8 cellular contexts compared by ENCODE assay signal in the genomic region with DNA sequence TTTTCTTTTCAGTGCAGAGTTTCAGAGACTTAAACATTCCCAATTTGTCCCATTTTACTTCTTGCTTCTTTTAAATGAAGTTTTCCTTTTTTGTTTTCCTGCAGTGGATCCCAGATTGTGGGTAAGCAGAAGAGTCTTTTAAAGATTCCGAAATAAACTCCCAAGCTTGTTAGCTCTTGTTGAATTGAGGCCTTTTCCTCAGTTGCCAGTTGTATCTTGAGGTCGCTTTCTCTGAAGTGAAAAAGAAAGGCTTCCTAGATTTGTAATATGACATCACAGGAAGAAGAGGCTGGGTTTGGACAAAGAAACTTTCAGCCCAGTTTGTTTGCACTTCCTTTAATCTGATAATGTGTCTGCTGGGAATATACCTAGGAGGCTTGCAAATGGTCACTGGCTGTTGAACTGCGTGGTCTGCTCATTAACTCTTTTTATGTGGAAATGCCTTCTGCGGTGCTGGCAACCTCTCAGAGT. TPM values are rescaled to one million over a fixed set of nuclear protein-coding genes. Genes with fewer than 3 reads are reported as not detected.
A peak's percentile ranks its signal among the peaks of the same experiment; 100 is the strongest.
DNase-seq lines count a peak whose midpoint lies in the region; FAIRE-seq and TF ChIP-seq lines count a peak whose summit lies in the region.

A gene with protein sequence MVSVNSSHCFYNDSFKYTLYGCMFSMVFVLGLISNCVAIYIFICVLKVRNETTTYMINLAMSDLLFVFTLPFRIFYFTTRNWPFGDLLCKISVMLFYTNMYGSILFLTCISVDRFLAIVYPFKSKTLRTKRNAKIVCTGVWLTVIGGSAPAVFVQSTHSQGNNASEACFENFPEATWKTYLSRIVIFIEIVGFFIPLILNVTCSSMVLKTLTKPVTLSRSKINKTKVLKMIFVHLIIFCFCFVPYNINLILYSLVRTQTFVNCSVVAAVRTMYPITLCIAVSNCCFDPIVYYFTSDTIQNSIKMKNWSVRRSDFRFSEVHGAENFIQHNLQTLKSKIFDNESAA (minus strand): TSS at position 233 of the 471 bp plus-strand sequence. CDS start 690 bp downstream, outside the sequence.

- H3K27me3 ChIP-seq in H1 (replicated peaks in 1 of 4; ENCODE audit: control insufficient read depth in 3 of 4, extremely low read depth in 1 of 4, insufficient read depth in 3 of 4, low read length in 3 of 4) (no peaks in the 10 kb centered on the region), mesenchymal stem cell (ENCODE audit: control insufficient read depth in 1 of 2, insufficient read depth in 1 of 2, low read length in 2 of 2) (no peaks in the 10 kb centered on the region), thymus (ENCODE audit: control insufficient read depth, insufficient read depth) (no peaks in the 10 kb centered on the region)

- H3K4me1 ChIP-seq in H1 (replicated peaks in 1 of 4; ENCODE audit: control insufficient read depth in 3 of 4, insufficient read depth in 4 of 4, low read length in 3 of 4) (peaks cover 3 to 4% (median 3%) of the 10 kb centered on the region in 4 experiments; a peak in 4 of 7 replicates), mesenchymal stem cell (ENCODE audit: control insufficient read depth, insufficient read depth, low read depth, low read length) (no peaks in the 10 kb centered on the region), thymus (ENCODE audit: control insufficient read depth, insufficient read depth, low read length) (peaks cover 3% of the 10 kb centered on the region)

- POLR2A ChIA-PET in H1 (lab: Charles Lee; ENCODE audit: partially characterized antibody) = no interaction called here

- H3K56ac ChIP-seq in H1 (replicated peaks; ENCODE audit: insufficient read length, low read depth, low read length) = no peak within 1 kb of the TSS

- H2BK20ac ChIP-seq in H1 (ENCODE audit: low read length) = no peak within 1 kb of the TSS

- no peak within 1 kb of the TSS for H4K91ac ChIP-seq in H1 (replicated peaks; ENCODE audit: insufficient read length, low read length)
- no peak within 1 kb of the TSS for H4K91ac ChIP-seq in mesenchymal stem cell (ENCODE audit: low read length)

- H3K79me2 ChIP-seq in H1 (ENCODE audit: control insufficient read depth in 1 of 2, insufficient read depth in 2 of 2, low read length in 2 of 2) = no peaks in the 10 kb centered on the region

- H2BK12ac ChIP-seq in H1 (ENCODE audit: low read depth, low read length) = no peak within 1 kb of the TSS
- no peak within 1 kb of the TSS for H2BK12ac ChIP-seq in mesenchymal stem cell (ENCODE audit: low read length in 2 of 2)

- H3K4ac ChIP-seq in H1 (replicated peaks; ENCODE audit: insufficient read length, low read depth, low read length) (no peak within 1 kb of the TSS), mesenchymal stem cell (ENCODE audit: low read depth in 1 of 2, low read length in 2 of 2) (no peak within 1 kb of the TSS)

- no peaks in the 10 kb centered on the region for H3K79me1 ChIP-seq in H1 (ENCODE audit: low read depth, low read length)
- H3K79me1 ChIP-seq in mesenchymal stem cell (replicated peaks; ENCODE audit: low read length, poor library complexity, severe bottlenecking) = peaks cover 6% of the 10 kb centered on the region

- no peak within 1 kb of the TSS for H4K8ac ChIP-seq in H1 (ENCODE audit: extremely low read depth, insufficient read depth, low read length)
- no peak within 1 kb of the TSS for H4K8ac ChIP-seq in mesenchymal stem cell (ENCODE audit: low read length)

- no peak for TF ChIP-seq EP300 in H1 (IDR thresholded peaks at IDR 0.05; ENCODE audit: borderline replicate concordance in 1 of 2, low read depth in 2 of 2, low read length in 2 of 2)

- DNase-seq in GF-D8 (lab: John Stamatoyannopoulos, UW) = peak; percentile 35
- DNase-seq in RPMI7951 (ENCODE audit: low read depth) = peak; percentile 72
- DNase-seq in H1 (ENCODE audit: low read depth in 1 of 2, low spot score in 2 of 2) = no peak
- DNase-seq in mesenchymal stem cell = peak; percentile 87
- DNase-seq in NCI-H510A treated with DMSO at 0.1 percent for 48 hours (lab: John Stamatoyannopoulos, UW) = no peak
- DNase-seq in NCI-H1417 treated with DMSO at 0.1 percent for 48 hours (lab: John Stamatoyannopoulos, UW) = no peak
- DNase-seq in amniotic stem cell (lab: John Stamatoyannopoulos, UW) = no peak

- TF ChIP-seq CTCF in H1 (IDR thresholded peaks at IDR 0.05; ENCODE audit: control extremely low read depth in 1 of 3, insufficient read depth in 1 of 3, low read depth in 1 of 3, low read length in 3 of 3) = no peak

- H2BK120ac ChIP-seq in H1 (replicated peaks; ENCODE audit: low read depth, low read length) = no peak within 1 kb of the TSS
- H2BK120ac ChIP-seq in mesenchymal stem cell (ENCODE audit: low read depth, low read length) = no peak within 1 kb of the TSS

- no peak for TF ChIP-seq RAD21 in H1 (IDR thresholded peaks at IDR 0.05 in 1 of 2, conservative IDR thresholded peaks at IDR 0.05 in 1 of 2; ENCODE audit: low read depth in 2 of 2, low read length in 2 of 2)

- TF ChIP-seq POLR2A in H1 (IDR thresholded peaks at IDR 0.05; ENCODE audit: control extremely low read depth in 1 of 2, low read depth in 2 of 2, low read length in 2 of 2) = no peak

- H4K20me1 ChIP-seq in H1 (replicated peaks in 1 of 2; ENCODE audit: control insufficient read depth in 1 of 2, insufficient read depth in 2 of 2, low read length in 2 of 2) = no peaks in the 10 kb centered on the region

- no peak within 1 kb of the TSS for H4K5ac ChIP-seq in H1 (ENCODE audit: insufficient read length, low read depth, low read length)

- H3K14ac ChIP-seq in H1 (ENCODE audit: insufficient read length) (no peak within 1 kb of the TSS), mesenchymal stem cell (ENCODE audit: low read length in 2 of 2) (no peak within 1 kb of the TSS)

- H2AFZ ChIP-seq in H1 (ENCODE audit: low read length) (no peak within 1 kb of the TSS), mesenchymal stem cell (ENCODE audit: low read depth, low read length) (no peak within 1 kb of the TSS)

- H3K18ac ChIP-seq in H1 (ENCODE audit: extremely low read depth, low read length) = no peak within 1 kb of the TSS
- no peak within 1 kb of the TSS for H3K18ac ChIP-seq in mesenchymal stem cell (ENCODE audit: low read depth in 1 of 2, low read length in 2 of 2)

- 28% methylated on average over 4 of the region's 4 CpGs; no CpG with 5 or more reads in 1 of the 2 experiments for WGBS in H1 (ENCODE audit: extremely low coverage in 1 of 2, insufficient coverage in 1 of 2, insufficient read length in 1 of 2, insufficient replicate concordance in 2 of 2, low coverage in 1 of 2, low lambda C conversion rate in 2 of 2, missing lambda C conversion rate in 1 of 2), 2 experiments
- under 1% methylated on average over 4 of the region's 4 CpGs for WGBS in mesenchymal stem cell
- 31% methylated on average over 4 of the region's 4 CpGs for WGBS in thymus

- H3K4me2 ChIP-seq in H1 (ENCODE audit: insufficient read depth in 1 of 2, low read depth in 2 of 2, low read length in 2 of 2) (peak within 1 kb of the TSS; percentile 37 to 59), mesenchymal stem cell (ENCODE audit: low read length, poor library complexity, severe bottlenecking) (peak within 1 kb of the TSS; percentile 66)

- H3K27ac ChIP-seq in H1 (ENCODE audit: low read depth, low read length) (no peak within 1 kb of the TSS), mesenchymal stem cell (ENCODE audit: low read length, poor library complexity, severe bottlenecking) (peak within 1 kb of the TSS; percentile 64), thymus (ENCODE audit: low read depth) (peak within 1 kb of the TSS; percentile 83)

- H2BK15ac ChIP-seq in H1 (ENCODE audit: low read length) = no peak within 1 kb of the TSS
- H2BK15ac ChIP-seq in mesenchymal stem cell (ENCODE audit: low read depth, poor library complexity, severe bottlenecking) = no peak within 1 kb of the TSS

- CTCF ChIA-PET in H1 (lab: Charles Lee; ENCODE audit: partially characterized antibody) = no interaction called here

- H2BK5ac ChIP-seq in H1 (ENCODE audit: low read depth, low read length) (no peak within 1 kb of the TSS), mesenchymal stem cell (ENCODE audit: low read depth, low read length, poor library complexity, severe bottlenecking) (no peak within 1 kb of the TSS)

- H2AK5ac ChIP-seq in H1 (ENCODE audit: low read depth, low read length) (no peak within 1 kb of the TSS), mesenchymal stem cell (ENCODE audit: low read length, severe bottlenecking) (no peak within 1 kb of the TSS)

- H3K36me3 ChIP-seq in H1 (ENCODE audit: control insufficient read depth in 2 of 4, insufficient read depth in 4 of 4, low read length in 3 of 4) (no peaks in the 10 kb centered on the region), mesenchymal stem cell (ENCODE audit: control insufficient read depth in 1 of 2, insufficient read depth in 2 of 2, low read depth in 1 of 2, low read length in 2 of 2) (peaks cover 9 to 12% of the 10 kb centered on the region in 2 experiments), thymus (ENCODE audit: control insufficient read depth, insufficient read depth) (peaks cover 15% of the 10 kb centered on the region)

- peak; percentile 66 for FAIRE-seq in H1 (lab: Jason Lieb, UNC)

- H3K23ac ChIP-seq in H1 (ENCODE audit: insufficient read length) = no peak within 1 kb of the TSS
- H3K23ac ChIP-seq in mesenchymal stem cell (ENCODE audit: low read length in 2 of 2) = no peak within 1 kb of the TSS

- no peak within 1 kb of the TSS for H3K9ac ChIP-seq in H1 (replicated peaks in 1 of 4; ENCODE audit: extremely low read depth in 1 of 4, low read depth in 3 of 4, low read length in 3 of 4)
- H3K9ac ChIP-seq in mesenchymal stem cell (ENCODE audit: low read length) = peak within 1 kb of the TSS; percentile 96

- H3K4me3 ChIP-seq in H1 (ENCODE audit: extremely low read depth in 1 of 4, insufficient read depth in 2 of 4, low read depth in 3 of 4, low read length in 4 of 4) = peak within 1 kb of the TSS; percentile 3 to 44 (median 5); a peak in 5 of 8 replicates
- peak within 1 kb of the TSS; percentile 37 to 90 for H3K4me3 ChIP-seq in mesenchymal stem cell (ENCODE audit: insufficient read depth in 1 of 2, low read depth in 1 of 2, low read length in 2 of 2)
- H3K4me3 ChIP-seq in thymus (ENCODE audit: low read length) = peak within 1 kb of the TSS; percentile 49

- H3K23me2 ChIP-seq in H1 (ENCODE audit: low read depth, low read length) = no peaks in the 10 kb centered on the region

- H3K9me3 ChIP-seq in H1 (ENCODE audit: insufficient read depth in 2 of 2, low read depth in 1 of 2, low read length in 1 of 2) = no peaks in the 10 kb centered on the region; a peak in 1 of 4 replicates
- no peaks in the 10 kb centered on the region for H3K9me3 ChIP-seq in mesenchymal stem cell (ENCODE audit: control insufficient read depth, low read length)
- no peaks in the 10 kb centered on the region for H3K9me3 ChIP-seq in thymus (ENCODE audit: control insufficient read depth)

RNA-seq across cellular contexts. Expression of the gene that starts here (rescaled TPM):
- 10.4 and 11.4 TPM in 2 replicates for total RNA-seq in RPMI7951 (2014; rRNA removed; shearing (Covaris generic))
- 0.84 and 0.97 TPM in 2 replicates for total RNA-seq in H1 (2021; fragmentation: NEBNext Ultra II Directional; extraction: Animal tissue kit (Norgen Biotek cat#: 25700))
- 0.24 and 0.50 TPM in 2 replicates for polyA plus RNA-seq in H1 (2011; rRNA removed)
- polyA plus RNA-seq in H1 (2011; cell fraction: cytosol; rRNA removed) = 0.65 TPM
- polyA plus RNA-seq in H1 (2011; cell fraction: nucleus; rRNA removed) = 0.19 TPM
- polyA plus RNA-seq in H1 (2012, experiment 1 of 2) = 0.16 to 0.62 TPM (median 0.34 TPM) in 4 replicates
- polyA plus RNA-seq in H1 (2012, experiment 2 of 2) = 0.51 TPM
- 5.8 TPM for polyA plus RNA-seq in H1 (2013, experiment 1 of 2)
- polyA plus RNA-seq in H1 (2013, experiment 2 of 2) = 6.6 TPM
- 0.41 TPM in 1 of 2 replicates, not detected in the other for polyA minus RNA-seq in H1 (2011; rRNA and poly(A)+ RNA removed)
- not detected for polyA minus RNA-seq in H1 (2011; cell fraction: cytosol; rRNA and poly(A)+ RNA removed)
- polyA minus RNA-seq in H1 (2011; cell fraction: nucleus; rRNA and poly(A)+ RNA removed) = not detected
- 7.6 TPM for polyA plus RNA-seq in mesenchymal stem cell (2013, experiment 1 of 2)
- polyA plus RNA-seq in mesenchymal stem cell (2013, experiment 2 of 2) = 7.1 TPM
- polyA plus RNA-seq in thymus = 157 TPM

Comparison
In these comparisons a context has a peak if more than half of its experiments do, and no peak if none do; other contexts are left out.
1. RNA of the gene that starts here (polyA plus RNA-seq): 157 TPM in thymus (single experiment); 0.16 to 6.6 TPM in H1; every median in the first group is over 10 times any median in the second.
2. DNase-seq: peak in GF-D8 (single experiment), RPMI7951 (single experiment) and mesenchymal stem cell (single experiment); none in H1 (0 of 2), NCI-H510A treated with DMSO at 0.1 percent for 48 hours (single experiment), NCI-H1417 treated with DMSO at 0.1 percent for 48 hours (single experiment) and amniotic stem cell (single experiment).
3. H3K4me3 ChIP-seq: peak in every context shown above with its lines; median percentile 64 in mesenchymal stem cell; 49 in thymus; 5 in H1.